1 cellular context compared by ENCODE assay signal in genomic region chr20:21124190-21124589, GRCh38.
TF ChIP-seq lines count a peak whose summit lies in the region.

No MANE protein-coding gene starts in this region.

TF ChIP-seq in HepG2, 621 proteins besides CTCF, POLR2A, EP300 and RAD21:
- TF ChIP-seq ZNF781 (CRISPR knock-in tag; IDR thresholded peaks at IDR 0.05; ENCODE audit: borderline replicate concordance, not compliant biosample characterization) = no peak
- TF ChIP-seq, protein P1, sequence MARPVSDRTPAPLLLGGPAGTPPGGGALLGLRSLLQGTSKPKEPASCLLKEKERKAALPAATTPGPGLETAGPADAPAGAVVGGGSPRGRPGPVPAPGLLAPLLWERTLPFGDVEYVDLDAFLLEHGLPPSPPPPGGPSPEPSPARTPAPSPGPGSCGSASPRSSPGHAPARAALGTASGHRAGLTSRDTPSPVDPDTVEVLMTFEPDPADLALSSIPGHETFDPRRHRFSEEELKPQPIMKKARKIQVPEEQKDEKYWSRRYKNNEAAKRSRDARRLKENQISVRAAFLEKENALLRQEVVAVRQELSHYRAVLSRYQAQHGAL (CRISPR knock-in tag; IDR thresholded peaks at IDR 0.05; ENCODE audit: not compliant biosample characterization) = no peak
- 0 out of 2 replicates have a peak, but pooled peaks have one; percentile 53 for TF ChIP-seq ARID2 (CRISPR knock-in tag; IDR thresholded peaks at IDR 0.05; ENCODE audit: borderline replicate concordance)
- TF ChIP-seq ZNF354B (CRISPR knock-in tag; IDR thresholded peaks at IDR 0.05) = 0 out of 2 replicates have a peak, but pooled peaks have one; percentile 63
- TF ChIP-seq TRIM24 (CRISPR knock-in tag; IDR thresholded peaks at IDR 0.05) = no peak
- 0 out of 2 replicates have a peak, but pooled peaks have one; percentile 40 for TF ChIP-seq NR1H2 (CRISPR knock-in tag; IDR thresholded peaks at IDR 0.05; ENCODE audit: borderline replicate concordance, low read depth)
- TF ChIP-seq ZSCAN30 (CRISPR knock-in tag; IDR thresholded peaks at IDR 0.05) = 0 out of 2 replicates have a peak, but pooled peaks have one; percentile 9
